ENCODE assay signal across 19 cellular contexts in the genomic region with DNA sequence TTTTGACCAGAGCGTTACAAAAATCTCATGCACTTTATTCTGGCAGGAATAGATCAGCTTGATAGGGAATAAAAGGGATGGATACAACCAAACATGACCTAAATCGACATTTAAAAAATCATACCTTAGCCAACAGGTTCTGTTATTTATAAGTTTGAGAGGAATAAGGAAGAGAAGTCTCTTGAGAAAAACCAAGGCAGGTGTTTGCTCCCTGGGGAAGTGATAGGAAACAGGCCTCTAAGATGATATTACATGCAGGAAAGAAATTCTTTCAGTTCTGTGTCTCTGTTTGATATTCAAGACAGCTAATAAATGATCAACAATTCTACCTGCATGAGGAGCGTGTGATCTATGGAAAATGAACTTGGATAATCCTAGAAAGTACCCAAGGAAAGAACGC.
"Had no signal": no experiment of that assay in that cellular context is flagged by ENCODE, and none has a peak within 500 bp of the region (broad histone marks: within the 10 kb centered on the region; RNA-seq: fewer than 3 reads in every experiment).

No MANE protein-coding gene starts in this region.

- DNase-seq: activated CD4-positive, alpha-beta T cell treated with anti-CD3 and anti-CD28 coated beads, Interleukin-2, amount 10 ng/mL, durations not matched to agents 7 days and 5 days; activated CD8-positive, alpha-beta T cell treated with anti-CD3 and anti-CD28 coated beads, Interleukin-2, amount 10 ng/mL, durations not matched to agents 7 days and 5 days; activated naive CD4-positive, alpha-beta T cell treated with anti-CD3 and anti-CD28 coated beads, Interleukin-2, amount 10 ng/mL, durations not matched to agents 7 days and 5 days; activated T-cell treated with anti-CD3 and anti-CD28 coated beads, Interleukin-2, amount 50 U/mL, for 24 hours; aorta; brain microvascular endothelial cell; heart right ventricle; kidney glomerular epithelial cell; left ventricle myocardium superior; stimulated activated naive CD4-positive, alpha-beta T cell; T1000; upper lobe of right lung had no signal

- H3K36me3 Mint-ChIP-seq: activated naive CD4-positive, alpha-beta T cell treated with anti-CD3 and anti-CD28 coated beads, Interleukin-2, amount 10 ng/mL, durations not matched to agents 7 days and 5 days; naive thymus-derived CD8-positive, alpha-beta T cell had no signal

- H3K9ac ChIP-seq: parathyroid adenoma had no signal

- H2AFZ ChIP-seq: parathyroid adenoma had no signal

- H3K27me3 ChIP-seq: brain microvascular endothelial cell, gastroesophageal sphincter, heart right ventricle, upper lobe of right lung had no signal

- H3K4me3 Mint-ChIP-seq: activated CD4-positive, alpha-beta T cell treated with anti-CD3 and anti-CD28 coated beads, Interleukin-2, amount 10 ng/mL, durations not matched to agents 7 days and 5 days; activated CD8-positive, alpha-beta T cell treated with anti-CD3 and anti-CD28 coated beads, Interleukin-2, amount 10 ng/mL, durations not matched to agents 7 days and 5 days; activated naive CD4-positive, alpha-beta T cell treated with anti-CD3 and anti-CD28 coated beads, Interleukin-2, amount 10 ng/mL, durations not matched to agents 7 days and 5 days; activated T-cell treated with anti-CD3 and anti-CD28 coated beads, Interleukin-2, amount 50 U/mL, for 24 hours; central memory CD8-positive, alpha-beta T cell had no signal

- H3K36me3 ChIP-seq: brain microvascular endothelial cell, gastroesophageal sphincter, heart right ventricle, upper lobe of right lung had no signal

- H3K27ac ChIP-seq: coronary artery, gastroesophageal sphincter, parathyroid adenoma, upper lobe of right lung had no signal

- H3K9me3 Mint-ChIP-seq: activated CD4-positive, alpha-beta T cell treated with anti-CD3 and anti-CD28 coated beads, Interleukin-2, amount 10 ng/mL, durations not matched to agents 7 days and 5 days; activated naive CD4-positive, alpha-beta T cell treated with anti-CD3 and anti-CD28 coated beads, Interleukin-2, amount 10 ng/mL, durations not matched to agents 7 days and 5 days; activated T-cell treated with anti-CD3 and anti-CD28 coated beads, Interleukin-2, amount 50 U/mL, for 24 hours; activated T-helper 2 cell treated with anti-CD3 and anti-CD28 coated beads, Interferon-gamma antibody, Interleukin-2, Interleukin-4, amounts not matched to agents 10 μg/mL and 5 μg/mL and 100 μg/mL, durations not matched to agents 14 hours and 24 hours and 36 hours; central memory CD8-positive, alpha-beta T cell; naive thymus-derived CD8-positive, alpha-beta T cell had no signal

- H3K27ac Mint-ChIP-seq: activated CD4-positive, alpha-beta T cell treated with anti-CD3 and anti-CD28 coated beads, Interleukin-2, amount 10 ng/mL, durations not matched to agents 7 days and 5 days; activated CD8-positive, alpha-beta T cell treated with anti-CD3 and anti-CD28 coated beads, Interleukin-2, amount 10 ng/mL, durations not matched to agents 7 days and 5 days; activated naive CD4-positive, alpha-beta T cell treated with anti-CD3 and anti-CD28 coated beads, Interleukin-2, amount 10 ng/mL, durations not matched to agents 7 days and 5 days; activated T-cell treated with anti-CD3 and anti-CD28 coated beads, Interleukin-2, amount 50 U/mL, for 24 hours; activated T-helper 2 cell treated with anti-CD3 and anti-CD28 coated beads, Interferon-gamma antibody, Interleukin-2, Interleukin-4, amounts not matched to agents 10 μg/mL and 5 μg/mL and 100 μg/mL, durations not matched to agents 14 hours and 24 hours and 36 hours had no signal

- ATAC-seq: activated CD8-positive, alpha-beta T cell treated with anti-CD3 and anti-CD28 coated beads, Interleukin-2, amount 10 ng/mL, durations not matched to agents 7 days and 5 days; naive thymus-derived CD8-positive, alpha-beta T cell had no signal

- H3K4me1 Mint-ChIP-seq: activated CD4-positive, alpha-beta T cell treated with anti-CD3 and anti-CD28 coated beads, Interleukin-2, amount 10 ng/mL, durations not matched to agents 7 days and 5 days; activated naive CD4-positive, alpha-beta T cell treated with anti-CD3 and anti-CD28 coated beads, Interleukin-2, amount 10 ng/mL, durations not matched to agents 7 days and 5 days; central memory CD8-positive, alpha-beta T cell had no signal

- H3K79me2 ChIP-seq: parathyroid adenoma had no signal

- H3K9me3 ChIP-seq: gastroesophageal sphincter, heart right ventricle, mucosa of descending colon, upper lobe of right lung had no signal

- H3K27me3 Mint-ChIP-seq: activated naive CD4-positive, alpha-beta T cell treated with anti-CD3 and anti-CD28 coated beads, Interleukin-2, amount 10 ng/mL, durations not matched to agents 7 days and 5 days; central memory CD8-positive, alpha-beta T cell had no signal

- H3K4me1 ChIP-seq: gastroesophageal sphincter, parathyroid adenoma, upper lobe of right lung had no signal

- H3K4me3 ChIP-seq: coronary artery, gastroesophageal sphincter, heart right ventricle, mucosa of descending colon, upper lobe of right lung had no signal
